In the genomic region with DNA sequence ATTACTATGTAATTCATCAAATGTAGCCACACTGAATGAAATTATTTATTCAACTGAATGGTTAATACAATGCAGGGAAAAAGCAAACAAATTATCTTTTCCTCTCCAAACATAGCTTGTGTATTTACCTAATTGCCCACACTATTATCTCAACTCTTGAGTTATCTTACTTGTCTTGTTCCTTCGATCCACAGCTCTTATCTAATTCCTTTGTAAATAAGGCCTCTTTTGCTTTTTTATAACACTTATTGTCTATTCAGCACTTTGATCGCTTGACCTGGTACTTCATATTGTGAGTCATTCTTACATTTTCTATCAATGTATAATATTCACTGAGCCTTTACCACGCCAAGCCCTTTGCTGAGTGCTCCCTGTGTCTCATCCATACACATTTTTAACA, we compare ENCODE assay signal across 1 cellular context.
TF ChIP-seq lines count a peak whose summit lies in the region.

No MANE protein-coding gene starts in this region.

TF ChIP-seq in HepG2, 621 proteins besides CTCF, POLR2A, EP300 and RAD21:
- TF ChIP-seq, protein P1, sequence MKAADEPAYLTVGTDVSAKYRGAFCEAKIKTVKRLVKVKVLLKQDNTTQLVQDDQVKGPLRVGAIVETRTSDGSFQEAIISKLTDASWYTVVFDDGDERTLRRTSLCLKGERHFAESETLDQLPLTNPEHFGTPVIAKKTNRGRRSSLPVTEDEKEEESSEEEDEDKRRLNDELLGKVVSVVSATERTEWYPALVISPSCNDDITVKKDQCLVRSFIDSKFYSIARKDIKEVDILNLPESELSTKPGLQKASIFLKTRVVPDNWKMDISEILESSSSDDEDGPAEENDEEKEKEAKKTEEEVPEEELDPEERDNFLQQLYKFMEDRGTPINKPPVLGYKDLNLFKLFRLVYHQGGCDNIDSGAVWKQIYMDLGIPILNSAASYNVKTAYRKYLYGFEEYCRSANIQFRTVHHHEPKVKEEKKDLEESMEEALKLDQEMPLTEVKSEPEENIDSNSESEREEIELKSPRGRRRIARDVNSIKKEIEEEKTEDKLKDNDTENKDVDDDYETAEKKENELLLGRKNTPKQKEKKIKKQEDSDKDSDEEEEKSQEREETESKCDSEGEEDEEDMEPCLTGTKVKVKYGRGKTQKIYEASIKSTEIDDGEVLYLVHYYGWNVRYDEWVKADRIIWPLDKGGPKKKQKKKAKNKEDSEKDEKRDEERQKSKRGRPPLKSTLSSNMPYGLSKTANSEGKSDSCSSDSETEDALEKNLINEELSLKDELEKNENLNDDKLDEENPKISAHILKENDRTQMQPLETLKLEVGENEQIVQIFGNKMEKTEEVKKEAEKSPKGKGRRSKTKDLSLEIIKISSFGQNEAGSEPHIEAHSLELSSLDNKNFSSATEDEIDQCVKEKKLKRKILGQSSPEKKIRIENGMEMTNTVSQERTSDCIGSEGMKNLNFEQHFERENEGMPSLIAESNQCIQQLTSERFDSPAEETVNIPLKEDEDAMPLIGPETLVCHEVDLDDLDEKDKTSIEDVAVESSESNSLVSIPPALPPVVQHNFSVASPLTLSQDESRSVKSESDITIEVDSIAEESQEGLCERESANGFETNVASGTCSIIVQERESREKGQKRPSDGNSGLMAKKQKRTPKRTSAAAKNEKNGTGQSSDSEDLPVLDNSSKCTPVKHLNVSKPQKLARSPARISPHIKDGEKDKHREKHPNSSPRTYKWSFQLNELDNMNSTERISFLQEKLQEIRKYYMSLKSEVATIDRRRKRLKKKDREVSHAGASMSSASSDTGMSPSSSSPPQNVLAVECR (CRISPR knock-in tag; IDR thresholded peaks at IDR 0.05; ENCODE audit: borderline replicate concordance) = no peak
- peak; percentile 85 to 90 for TF ChIP-seq MAFK (conservative IDR thresholded peaks at IDR 0.05 in 1 of 2, IDR thresholded peaks at IDR 0.05 in 1 of 2; ENCODE audit: low read length in 2 of 2)
- TF ChIP-seq ZNF775 (CRISPR knock-in tag; IDR thresholded peaks at IDR 0.05; ENCODE audit: borderline replicate concordance) = no peak
- TF ChIP-seq ZNF264 (CRISPR knock-in tag; IDR thresholded peaks at IDR 0.05) = no peak
- no peak for TF ChIP-seq MTF2 (CRISPR knock-in tag; IDR thresholded peaks at IDR 0.05; ENCODE audit: borderline replicate concordance)
- TF ChIP-seq MAFF (IDR thresholded peaks at IDR 0.05; ENCODE audit: low read depth, low read length) = peak; percentile 89
- no peak for TF ChIP-seq SRSF4 (IDR thresholded peaks at IDR 0.05; ENCODE audit: low read depth, low read length, poor library complexity, severe bottlenecking)
- no peak for TF ChIP-seq SOX13 (IDR thresholded peaks at IDR 0.05)
- TF ChIP-seq SOX13 (CRISPR knock-in tag; conservative IDR thresholded peaks at IDR 0.05 in 1 of 2, IDR thresholded peaks at IDR 0.05 in 1 of 2) = peak in 1 of 2 experiments; percentile 21; a peak in 1 of 4 replicates
- TF ChIP-seq PCBP2 (optimal IDR thresholded peaks at IDR 0.05; ENCODE audit: low read depth, low read length, poor library complexity, severe bottlenecking) = no peak
- no peak for TF ChIP-seq ZNF10 (CRISPR knock-in tag; IDR thresholded peaks at IDR 0.05; ENCODE audit: borderline replicate concordance, low read depth)
